29 cellular contexts compared by ENCODE assay signal in genomic region chr21:15247613-15248012, GRCh38.
"Had no signal": no experiment of that assay in that cellular context is flagged by ENCODE, and none has a peak within 500 bp of the region (broad histone marks: within the 10 kb centered on the region; RNA-seq: fewer than 3 reads in every experiment).

No MANE protein-coding gene starts in this region.

- H3K9me3 ChIP-seq: SJCRH30 had no signal

- ATAC-seq: activated CD8-positive, alpha-beta T cell treated with anti-CD3 and anti-CD28 coated beads for 36 hours; activated T-cell treated with anti-CD3 and anti-CD28 coated beads, Interleukin-2, amount 50 U/mL, for 72 hours; activated T-helper 17 cell treated with anti-CD3 and anti-CD28 coated beads, Interleukin-2, amount 50 U/mL, for 72 hours had no signal

- FAIRE-seq: TTC549 had no signal

- H3K27ac ChIP-seq: brain microvascular endothelial cell, cardiac muscle cell, SJCRH30, SK-N-MC had no signal

- H3K4me3 ChIP-seq: cardiac muscle cell, SJCRH30, SK-N-MC had no signal

- H3K27me3 ChIP-seq: brain microvascular endothelial cell, cardiac muscle cell, SJCRH30 had no signal

- DNase-seq: activated CD4-positive, alpha-beta T cell treated with anti-CD3 and anti-CD28 coated beads, Interleukin-2, amount 10 ng/mL, durations not matched to agents 24 days and 14 days; activated CD4-positive, alpha-beta T cell treated with anti-CD3 and anti-CD28 coated beads, Interleukin-2, amount 50 U/mL, for 4 hours; activated CD8-positive, alpha-beta T cell treated with anti-CD3 and anti-CD28 coated beads for 36 hours; activated effector memory CD4-positive, alpha-beta T cell treated with anti-CD3 and anti-CD28 coated beads, Interleukin-2, amount 50 U/mL, for 16 hours; activated naive CD4-positive, alpha-beta T cell; activated naive CD4-positive, alpha-beta T cell treated with anti-CD3 and anti-CD28 coated beads, Interleukin-2, amount 50 U/mL, for 16 hours; activated naive CD8-positive, alpha-beta T cell treated with anti-CD3 and anti-CD28 coated beads for 36 hours; activated T-cell treated with anti-CD3 and anti-CD28 coated beads, Interleukin-2, amount 50 U/mL, for 1 hour; activated T-cell treated with anti-CD3 and anti-CD28 coated beads, Interleukin-2, amount 50 U/mL, for 72 hours; amniotic stem cell; aorta; brain microvascular endothelial cell; Karpas-422; KBM-7; NCI-H1048; NCI-H1105 treated with DMSO at 0.1 percent for 48 hours; NCI-H1436 treated with DMSO at 0.1 percent for 48 hours; NCI-H1694 treated with DMSO at 0.1 percent for 48 hours; NCI-H2029; NCI-H510A; NCI-H526; NCI-H748 treated with DMSO at 0.1 percent for 48 hours; NK-92 treated with Interleukin-12 subunit alpha and Interleukin-12 subunit beta, amount 100 ng/mL, for 24 hours; SHP77; SJCRH30 had no signal

- H3K36me3 ChIP-seq: brain microvascular endothelial cell, cardiac muscle cell, SJCRH30 had no signal
